ENCODE assay signal across 10 cellular contexts in genomic region chr6:73371984-73372383, GRCh38. TPM values are rescaled to one million over a fixed set of nuclear protein-coding genes. Genes with fewer than 3 reads are reported as not detected.
"Had no signal": no experiment of that assay in that cellular context is flagged by ENCODE, and none has a peak within 500 bp of the region (broad histone marks: within the 10 kb centered on the region; RNA-seq: fewer than 3 reads in every experiment).

No MANE protein-coding gene starts in this region.

- H2AFZ ChIP-seq: GM23248 had no signal

- H3K4me3 ChIP-seq: GM23248, HAP-1 had no signal

- H3K9me3 Mint-ChIP-seq: HFFc6 had no signal

- ATAC-seq: HCT116 had no signal

- DNase-seq: GM23248, GOT3, H7, H9, HCEC 1CT, HFFc6 had no signal

- H3K27ac Mint-ChIP-seq: H9, HFFc6 had no signal

- H3K9me3 ChIP-seq: HAP-1 had no signal

- H3K27ac ChIP-seq: GM23248 had no signal

- H3K4me1 ChIP-seq: HAP-1 had no signal

- H3K9ac ChIP-seq: GM23248 had no signal

- H3K4me3 Mint-ChIP-seq: H9, HFFc6 had no signal

- H3K36me3 ChIP-seq: HAP-1 had no signal

RNA-seq across cellular contexts. Expression of gene OOEP, which starts 2.3 kb away (rescaled TPM):
- total RNA-seq: GM23248, H4, H7, H9, HFFc6 had no signal
- polyA plus RNA-seq: GM23248 had no signal

RNA-seq across cellular contexts. Expression of gene KHDC3L, which starts 9.5 kb away (rescaled TPM):
- total RNA-seq: GM23248, H1, H4, HFFc6 had no signal
- polyA plus RNA-seq: GM23248 had no signal

RNA-seq across cellular contexts. Expression of gene DPPA5, which starts 17.9 kb away (rescaled TPM):
- total RNA-seq: GM23248, H4, HFFc6 had no signal
- polyA plus RNA-seq: GM23248 had no signal

RNA-seq across cellular contexts. Expression of gene DDX43, which starts 22.6 kb away (rescaled TPM):
- total RNA-seq: H1, H4, HFFc6 had no signal
